Comparison of ENCODE assay signal across 35 cellular contexts in the genomic region with DNA sequence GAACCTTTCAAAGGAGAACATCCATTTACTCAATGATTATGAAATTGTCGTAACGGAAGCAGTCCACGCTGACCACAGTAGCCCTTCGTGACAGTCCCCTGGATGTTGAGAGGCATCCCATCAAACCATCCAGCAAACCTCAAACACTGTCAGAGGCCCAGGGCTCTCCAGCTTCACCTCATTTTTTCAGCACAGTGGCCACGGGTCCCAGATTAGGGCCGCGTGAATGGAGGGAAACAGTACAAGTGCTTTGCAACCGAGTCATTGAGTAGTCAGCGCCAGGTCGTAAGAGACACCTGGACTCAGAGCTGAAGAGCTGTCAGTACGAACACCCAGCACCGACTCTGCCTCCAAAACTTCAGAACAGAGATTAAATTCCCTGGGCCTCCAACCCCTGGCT.
"Had no signal": no experiment of that assay in that cellular context is flagged by ENCODE, and none has a peak within 500 bp of the region (broad histone marks: within the 10 kb centered on the region; RNA-seq: fewer than 3 reads in every experiment).

No MANE protein-coding gene starts in this region.

- H3K36me3 ChIP-seq: adrenal gland, brain microvascular endothelial cell, breast epithelium had no signal

- H3K9me3 ChIP-seq: adrenal gland, body of pancreas had no signal

- H3K9me3 Mint-ChIP-seq: activated B cell treated with CpG ODN at 0.5 μM for 24 hours; activated CD4-positive, alpha-beta memory T cell treated with anti-CD3 and anti-CD28 coated beads for 36 hours; activated CD4-positive, alpha-beta T cell treated with anti-CD3 and anti-CD28 coated beads, Interleukin-2, amount 10 ng/mL, durations not matched to agents 24 days and 14 days; activated CD8-positive, alpha-beta T cell treated with anti-CD3 and anti-CD28 coated beads for 36 hours; activated naive CD4-positive, alpha-beta T cell treated with anti-CD3 and anti-CD28 coated beads for 36 hours; activated naive CD4-positive, alpha-beta T cell treated with anti-CD3 and anti-CD28 coated beads, Interleukin-2, amount 50 U/mL, for 72 hours; activated naive CD8-positive, alpha-beta T cell treated with anti-CD3 and anti-CD28 coated beads for 36 hours; activated T-cell treated with anti-CD3 and anti-CD28 coated beads, Interleukin-2, amount 50 U/mL, for 4 hours; activated T-cell treated with anti-CD3 and anti-CD28 coated beads, Interleukin-2, amount 50 U/mL, for 72 hours; activated T-helper 1 cell treated with anti-CD3 and anti-CD28 coated beads, Interleukin-12 subunit alpha, Interleukin-12 subunit beta, Interleukin-2, Interleukin-4 antibody, amounts not matched to agents 30 ng/mL and 10 ng/mL and 1 ng/mL, durations not matched to agents 14 hours and 24 hours and 36 hours; activated T-helper 17 cell treated with anti-CD3 and anti-CD28 coated beads, Interleukin-2, amount 50 U/mL, for 72 hours; T-helper 2 cell treated with Interferon-gamma antibody and Interleukin-4, amounts not matched to agents 5 μg/mL and 100 μg/mL, for 36 hours had no signal

- H3K36me3 Mint-ChIP-seq: activated CD4-positive, alpha-beta memory T cell treated with anti-CD3 and anti-CD28 coated beads for 36 hours; activated naive CD4-positive, alpha-beta T cell treated with anti-CD3 and anti-CD28 coated beads, Interleukin-2, amount 50 U/mL, for 72 hours; activated naive CD8-positive, alpha-beta T cell treated with anti-CD3 and anti-CD28 coated beads for 36 hours had no signal

- H3K27ac Mint-ChIP-seq: activated B cell treated with CpG ODN at 0.5 μM for 24 hours; activated CD4-positive, alpha-beta memory T cell treated with anti-CD3 and anti-CD28 coated beads for 36 hours; activated CD4-positive, alpha-beta T cell treated with anti-CD3 and anti-CD28 coated beads, Interleukin-2, amount 10 ng/mL, durations not matched to agents 24 days and 14 days; activated CD8-positive, alpha-beta T cell treated with anti-CD3 and anti-CD28 coated beads for 36 hours; activated naive CD4-positive, alpha-beta T cell treated with anti-CD3 and anti-CD28 coated beads for 36 hours; activated naive CD4-positive, alpha-beta T cell treated with anti-CD3 and anti-CD28 coated beads, Interleukin-2, amount 50 U/mL, for 72 hours; activated naive CD8-positive, alpha-beta T cell treated with anti-CD3 and anti-CD28 coated beads for 36 hours; activated T-cell treated with anti-CD3 and anti-CD28 coated beads, Interleukin-2, amount 50 U/mL, for 72 hours; activated T-helper 1 cell treated with anti-CD3 and anti-CD28 coated beads, Interleukin-12 subunit alpha, Interleukin-12 subunit beta, Interleukin-2, Interleukin-4 antibody, amounts not matched to agents 30 ng/mL and 10 ng/mL and 1 ng/mL, durations not matched to agents 14 hours and 24 hours and 36 hours; activated T-helper 17 cell treated with anti-CD3 and anti-CD28 coated beads, Interleukin-2, amount 50 U/mL, for 72 hours; T-helper 1 cell treated with Interleukin-12 subunit alpha and Interleukin-12 subunit beta and Interleukin-4 antibody, amounts not matched to agents 30 μg/mL and 1 μg/mL, for 36 hours; T-helper 2 cell treated with Interferon-gamma antibody and Interleukin-4, amounts not matched to agents 5 μg/mL and 100 μg/mL, for 36 hours had no signal

- H3K4me1 Mint-ChIP-seq: activated B cell treated with CpG ODN at 0.5 μM for 24 hours; activated CD4-positive, alpha-beta T cell treated with anti-CD3 and anti-CD28 coated beads, Interleukin-2, amount 10 ng/mL, durations not matched to agents 24 days and 14 days; activated naive CD8-positive, alpha-beta T cell treated with anti-CD3 and anti-CD28 coated beads for 36 hours; activated T-helper 17 cell treated with anti-CD3 and anti-CD28 coated beads, Interleukin-2, amount 50 U/mL, for 72 hours had no signal

- H3K4me3 Mint-ChIP-seq: activated B cell treated with CpG ODN at 0.5 μM for 24 hours; activated CD4-positive, alpha-beta memory T cell treated with anti-CD3 and anti-CD28 coated beads for 36 hours; activated CD4-positive, alpha-beta T cell treated with anti-CD3 and anti-CD28 coated beads, Interleukin-2, amount 10 ng/mL, durations not matched to agents 24 days and 14 days; activated CD8-positive, alpha-beta T cell treated with anti-CD3 and anti-CD28 coated beads for 36 hours; activated naive CD4-positive, alpha-beta T cell treated with anti-CD3 and anti-CD28 coated beads for 36 hours; activated naive CD8-positive, alpha-beta T cell treated with anti-CD3 and anti-CD28 coated beads for 36 hours; activated T-cell treated with anti-CD3 and anti-CD28 coated beads, Interleukin-2, amount 50 U/mL, for 4 hours; activated T-cell treated with anti-CD3 and anti-CD28 coated beads, Interleukin-2, amount 50 U/mL, for 72 hours; activated T-helper 1 cell treated with anti-CD3 and anti-CD28 coated beads, Interleukin-12 subunit alpha, Interleukin-12 subunit beta, Interleukin-2, Interleukin-4 antibody, amounts not matched to agents 30 ng/mL and 10 ng/mL and 1 ng/mL, durations not matched to agents 14 hours and 24 hours and 36 hours; activated T-helper 17 cell treated with anti-CD3 and anti-CD28 coated beads, Interleukin-2, amount 50 U/mL, for 72 hours; T-helper 1 cell treated with Interleukin-12 subunit alpha and Interleukin-12 subunit beta and Interleukin-4 antibody, amounts not matched to agents 30 μg/mL and 1 μg/mL, for 36 hours; T-helper 2 cell treated with Interferon-gamma antibody and Interleukin-4, amounts not matched to agents 5 μg/mL and 100 μg/mL, for 36 hours had no signal

- H3K4me3 ChIP-seq: adrenal gland, body of pancreas, breast epithelium had no signal

- DNase-seq: activated B cell treated with CpG ODN at 0.5 μM for 24 hours; activated CD4-positive, alpha-beta memory T cell treated with anti-CD3 and anti-CD28 coated beads for 36 hours; activated CD4-positive, alpha-beta T cell treated with anti-CD3 and anti-CD28 coated beads for 4 hours; activated CD4-positive, alpha-beta T cell treated with anti-CD3 and anti-CD28 coated beads, Interleukin-2, amount 10 ng/mL, durations not matched to agents 24 days and 14 days; activated CD4-positive, alpha-beta T cell treated with anti-CD3 and anti-CD28 coated beads, Interleukin-2, amount 50 U/mL, for 1 hour; activated CD4-positive, alpha-beta T cell treated with anti-CD3 and anti-CD28 coated beads, Interleukin-2, amount 50 U/mL, for 4 hours; activated CD4-positive, CD25-positive, alpha-beta regulatory T cell treated with anti-CD3 and anti-CD28 coated beads, Interleukin-2, amount 50 U/mL, for 72 hours; activated CD8-positive, alpha-beta memory T cell treated with anti-CD3 and anti-CD28 coated beads, Interleukin-2, amount 50 U/mL, for 4 hours; activated CD8-positive, alpha-beta T cell treated with anti-CD3 and anti-CD28 coated beads for 36 hours; activated effector memory CD4-positive, alpha-beta T cell treated with anti-CD3 and anti-CD28 coated beads, Interleukin-2, amount 50 U/mL, for 16 hours; activated gamma-delta T cell treated with Interleukin-2 at 50 U/mL for 16 hours; activated naive CD4-positive, alpha-beta T cell; activated naive CD4-positive, alpha-beta T cell treated with anti-CD3 and anti-CD28 coated beads for 36 hours; activated naive CD4-positive, alpha-beta T cell treated with anti-CD3 and anti-CD28 coated beads, Interleukin-2, amount 50 U/mL, for 16 hours; activated naive CD8-positive, alpha-beta T cell treated with anti-CD3 and anti-CD28 coated beads for 36 hours; activated T-cell treated with anti-CD3 and anti-CD28 coated beads for 4 hours; activated T-cell treated with anti-CD3 and anti-CD28 coated beads, Interleukin-2, amount 50 U/mL, for 1 hour; activated T-cell treated with anti-CD3 and anti-CD28 coated beads, Interleukin-2, amount 50 U/mL, for 4 hours; activated T-cell treated with anti-CD3 and anti-CD28 coated beads, Interleukin-2, amount 50 U/mL, for 72 hours; adrenal gland; amniotic stem cell; aorta; body of pancreas; brain microvascular endothelial cell; central memory CD4-positive, alpha-beta T cell; T-helper 1 cell; T-helper 2 cell; T-helper 9 cell had no signal

- H3K27me3 Mint-ChIP-seq: activated B cell treated with CpG ODN at 0.5 μM for 24 hours; activated CD4-positive, alpha-beta memory T cell treated with anti-CD3 and anti-CD28 coated beads for 36 hours; activated CD4-positive, alpha-beta T cell treated with anti-CD3 and anti-CD28 coated beads, Interleukin-2, amount 10 ng/mL, durations not matched to agents 24 days and 14 days; activated CD8-positive, alpha-beta T cell treated with anti-CD3 and anti-CD28 coated beads for 36 hours; activated naive CD8-positive, alpha-beta T cell treated with anti-CD3 and anti-CD28 coated beads for 36 hours had no signal

- H3K27me3 ChIP-seq: adrenal gland, body of pancreas, brain microvascular endothelial cell had no signal

- H3K4me1 ChIP-seq: adrenal gland, body of pancreas, breast epithelium had no signal

- H3K27ac ChIP-seq: adrenal gland, body of pancreas, brain microvascular endothelial cell, breast epithelium, VCaP had no signal
